8 cellular contexts compared by ENCODE assay signal in genomic region chrX:83845397-83845796, GRCh38. TPM values are rescaled to one million over a fixed set of nuclear protein-coding genes. Genes with fewer than 3 reads are reported as not detected.
DNase-seq lines count a peak whose midpoint lies in the region; ATAC-seq and TF ChIP-seq lines count a peak whose summit lies in the region.

No MANE protein-coding gene starts in this region.

- no peak overlapping the region for H3K27ac Mint-ChIP-seq in activated T-cell treated with anti-CD3 and anti-CD28 coated beads, Interleukin-2, amount 50 U/mL, for 72 hours

- no peaks in the 10 kb centered on the region for H3K36me3 ChIP-seq in adrenal gland (replicated peaks in 1 of 2)
- no peaks in the 10 kb centered on the region for H3K36me3 ChIP-seq in kidney epithelial cell (ENCODE audit: control insufficient read depth, insufficient read depth, low read length)

- H3K27me3 Mint-ChIP-seq in activated T-cell treated with anti-CD3 and anti-CD28 coated beads, Interleukin-2, amount 50 U/mL, for 72 hours (ENCODE audit: low read depth) = no peaks in the 10 kb centered on the region

- H3K4me3 Mint-ChIP-seq in activated T-cell treated with anti-CD3 and anti-CD28 coated beads, Interleukin-2, amount 50 U/mL, for 72 hours = no peak overlapping the region

- intact Hi-C loops in adrenal gland (cut with DNase I) = no loop called here

- WGBS in adrenal gland, 4 donors = 5 to 18% (median 12%) methylated on average over 2 of the region's 2 CpGs

- H3K27ac ChIP-seq in adrenal gland = no peak overlapping the region

- DNase-seq in CMK (ENCODE audit: low read depth) = peak; percentile 8
- DNase-seq in NCI-H2081 treated with DMSO at 0.1 percent for 48 hours (lab: John Stamatoyannopoulos, UW) = peak; percentile 60
- peak in 5 of 7 donors; percentile 1 to 29 (median 20) for DNase-seq in adrenal gland
- no peak for DNase-seq in kidney epithelial cell (ENCODE audit: low read depth)
- DNase-seq in activated T-cell treated with anti-CD3 and anti-CD28 coated beads, Interleukin-2, amount 50 U/mL, for 72 hours = no peak
- no peak for DNase-seq in activated CD4-positive, alpha-beta T cell treated with anti-CD3 and anti-CD28 coated beads, Interleukin-2, amount 50 U/mL, for 1 hour

- ATAC-seq in GM18873 (IDR thresholded peaks at IDR 0.05; ENCODE audit: low FRiP score, unreplicated experiment) = peak; percentile 99
- peak; percentile 90 for ATAC-seq in HG02970 (IDR thresholded peaks at IDR 0.05; ENCODE audit: low FRiP score, unreplicated experiment)
- no peak for ATAC-seq in activated T-cell treated with anti-CD3 and anti-CD28 coated beads, Interleukin-2, amount 50 U/mL, for 72 hours (replicated peaks in 1 of 2)

- no peak for TF ChIP-seq POLR2A in adrenal gland (IDR thresholded peaks at IDR 0.05)

- H3K4me1 Mint-ChIP-seq in activated T-cell treated with anti-CD3 and anti-CD28 coated beads, Interleukin-2, amount 50 U/mL, for 72 hours (ENCODE audit: low read depth) = no peaks in the 10 kb centered on the region

- H3K4me1 ChIP-seq in adrenal gland (replicated peaks in 1 of 2) = no peaks in the 10 kb centered on the region

- H3K9me3 ChIP-seq in adrenal gland (replicated peaks in 1 of 3) = no peaks in the 10 kb centered on the region

- peaks cover 2 to 3% of the 10 kb centered on the region in 2 donors for H3K9me3 Mint-ChIP-seq in activated T-cell treated with anti-CD3 and anti-CD28 coated beads, Interleukin-2, amount 50 U/mL, for 72 hours

- H3K27me3 ChIP-seq in adrenal gland (no peaks in the 10 kb centered on the region), kidney epithelial cell (ENCODE audit: control insufficient read depth, insufficient read depth, low read length) (no peaks in the 10 kb centered on the region)

- H3K36me3 Mint-ChIP-seq in activated T-cell treated with anti-CD3 and anti-CD28 coated beads, Interleukin-2, amount 50 U/mL, for 72 hours (ENCODE audit: insufficient read depth in 2 of 2) = no peaks in the 10 kb centered on the region

- no peak overlapping the region for H3K4me3 ChIP-seq in adrenal gland
- H3K4me3 ChIP-seq in kidney epithelial cell (ENCODE audit: low read depth, low read length) = no peak overlapping the region

- TF ChIP-seq CTCF in adrenal gland (IDR thresholded peaks at IDR 0.05) (peak in 5 of 6 experiments; percentile 15 to 74 (median 49)), kidney epithelial cell (IDR thresholded peaks at IDR 0.05; ENCODE audit: insufficient read depth, low read length, poor library complexity, severe bottlenecking) (peak; percentile 63)

RNA-seq across cellular contexts. Expression of gene CYLC1, which starts 15.5 kb away (rescaled TPM):
- total RNA-seq in adrenal gland (not detected), kidney epithelial cell (not detected in 2 replicates)
- not detected for polyA plus RNA-seq in adrenal gland
- total RNA-seq in activated T-cell treated with anti-CD3 and anti-CD28 coated beads, Interleukin-2, amount 50 U/mL, for 72 hours = not detected

Comparison
In these comparisons a context has a peak if more than half of its experiments do, and no peak if none do; other contexts are left out.
1. DNase-seq: peak in CMK (single experiment), NCI-H2081 treated with DMSO at 0.1 percent for 48 hours (single experiment) and adrenal gland (5 of 7); none in kidney epithelial cell (single experiment), activated T-cell treated with anti-CD3 and anti-CD28 coated beads, Interleukin-2, amount 50 U/mL, for 72 hours (0 of 2) and activated CD4-positive, alpha-beta T cell treated with anti-CD3 and anti-CD28 coated beads, Interleukin-2, amount 50 U/mL, for 1 hour (single experiment).
2. ATAC-seq: peak in GM18873 (single experiment) and HG02970 (single experiment); none in activated T-cell treated with anti-CD3 and anti-CD28 coated beads, Interleukin-2, amount 50 U/mL, for 72 hours (0 of 2).